8 cellular contexts compared by ENCODE assay signal in genomic region chr14:105168496-105168978, GRCh38. TPM values are rescaled to one million over a fixed set of nuclear protein-coding genes. Genes with fewer than 3 reads are reported as not detected.
DNase-seq lines count a peak whose midpoint lies in the region; ATAC-seq and TF ChIP-seq lines count a peak whose summit lies in the region.

Gene JAG2, minus strand, starts transcription at chr14:105168776. Its CDS starts 356 bp downstream, at chr14:105168420.

- no peaks in the 10 kb centered on the region for H3F3A ChIP-seq in MM.1S (ENCODE audit: insufficient read depth, low read length)

- peaks cover 8% of the 10 kb centered on the region for H3K4me1 Mint-ChIP-seq in activated CD4-positive, alpha-beta T cell treated with anti-CD3 and anti-CD28 coated beads, Interleukin-2, amount 10 ng/mL, durations not matched to agents 24 days and 14 days

- H3K9me3 Mint-ChIP-seq in activated CD4-positive, alpha-beta T cell treated with anti-CD3 and anti-CD28 coated beads, Interleukin-2, amount 10 ng/mL, durations not matched to agents 24 days and 14 days: no peaks in the 10 kb centered on the region

- H3K9me2 ChIP-seq in MM.1S (replicated peaks; ENCODE audit: insufficient read depth, low read length): no peaks in the 10 kb centered on the region

- H3K4me3 Mint-ChIP-seq in activated CD4-positive, alpha-beta T cell treated with anti-CD3 and anti-CD28 coated beads, Interleukin-2, amount 10 ng/mL, durations not matched to agents 24 days and 14 days: peak within 1 kb of the TSS; percentile 78

- no peak within 1 kb of the TSS for H2AFZ ChIP-seq in MM.1S (ENCODE audit: low read length)

- ATAC-seq in GM19324 (IDR thresholded peaks at IDR 0.05; ENCODE audit: low FRiP score, unreplicated experiment) (no peak), GM21576 (IDR thresholded peaks at IDR 0.05; ENCODE audit: unreplicated experiment) (no peak)

- H3K4me3 ChIP-seq in MM.1S (ENCODE audit: low read length): no peak within 1 kb of the TSS

- H3K4me2 ChIP-seq in MM.1S (ENCODE audit: low read depth, low read length): peak within 1 kb of the TSS; percentile 39; the same call in 1 of the 2 replicates

- peak within 1 kb of the TSS; percentile 76 for H3K27ac Mint-ChIP-seq in activated CD4-positive, alpha-beta T cell treated with anti-CD3 and anti-CD28 coated beads, Interleukin-2, amount 10 ng/mL, durations not matched to agents 24 days and 14 days

- no peaks in the 10 kb centered on the region for H4K20me1 ChIP-seq in MM.1S (ENCODE audit: insufficient read depth, low read length)

- H3K9me3 ChIP-seq in MM.1S (replicated peaks; ENCODE audit: insufficient read depth, low read length): no peaks in the 10 kb centered on the region

- peaks cover 12% of the 10 kb centered on the region; the same call in 1 of the 2 replicates for H3K27me3 ChIP-seq in MM.1S (replicated peaks; ENCODE audit: insufficient read depth, low read length)

- intact Hi-C loops in activated CD4-positive, alpha-beta T cell treated with anti-CD3 and anti-CD28 coated beads, Interleukin-2, amount 10 ng/mL, durations not matched to agents 24 days and 14 days (cut with micrococcal nuclease): loop anchor here (5.0 kb wide), 1 partner anchor 76 kb away; no protein-coding TSS in a partner anchor

- H3K9ac ChIP-seq in MM.1S (ENCODE audit: low read length): no peak within 1 kb of the TSS

- H3K36me3 ChIP-seq in MM.1S (replicated peaks; ENCODE audit: insufficient read depth, low read length): no peaks in the 10 kb centered on the region

- no peak within 1 kb of the TSS for H3K27ac ChIP-seq in MM.1S (ENCODE audit: low read length)

- DNase-seq in DMS79 (lab: John Stamatoyannopoulos, UW) (peak; percentile 15), MM.1S (peak; percentile 26), dermis blood vessel endothelial cell (peak; percentile 84), lung microvascular endothelial cell (ENCODE audit: low read depth in 2 of 2) (peak; percentile 70 to 85)
- peak; percentile 88 for DNase-seq in activated CD4-positive, alpha-beta T cell treated with anti-CD3 and anti-CD28 coated beads, Interleukin-2, amount 10 ng/mL, durations not matched to agents 24 days and 14 days
- peak; percentile 67 for DNase-seq in stimulated activated CD8-positive, alpha-beta memory T cell treated with anti-CD3 and anti-CD28 coated beads, Interleukin-4, amount 100 ng/mL, for 48 hours

- peaks cover 19% of the 10 kb centered on the region for H3K27me3 Mint-ChIP-seq in activated CD4-positive, alpha-beta T cell treated with anti-CD3 and anti-CD28 coated beads, Interleukin-2, amount 10 ng/mL, durations not matched to agents 24 days and 14 days

- no peaks in the 10 kb centered on the region for H3K79me2 ChIP-seq in MM.1S (ENCODE audit: low read length)

- no peaks in the 10 kb centered on the region for H3K4me1 ChIP-seq in MM.1S (ENCODE audit: low read length)

- H3K36me3 Mint-ChIP-seq in activated CD4-positive, alpha-beta T cell treated with anti-CD3 and anti-CD28 coated beads, Interleukin-2, amount 10 ng/mL, durations not matched to agents 24 days and 14 days (ENCODE audit: low read depth): no peaks in the 10 kb centered on the region

- no peak for TF ChIP-seq CTCF in MM.1S (IDR thresholded peaks at IDR 0.05; ENCODE audit: low read length)

RNA-seq across cellular contexts. Expression of gene JAG2, which starts in this region (rescaled TPM):
- total RNA-seq in activated CD4-positive, alpha-beta T cell treated with anti-CD3 and anti-CD28 coated beads, Interleukin-2, amount 10 ng/mL, durations not matched to agents 24 days and 14 days: 9.7 and 11.2 TPM in 2 replicates
- total RNA-seq in dermis blood vessel endothelial cell (72.5 and 76.1 TPM in 2 replicates), lung microvascular endothelial cell (39.7 and 51.6 TPM in 2 replicates)

Comparison
In these comparisons a context has a peak if more than half of its experiments do, and no peak if none do; other contexts are left out.
1. DNase-seq: peak in every context shown above with its lines; median percentile 88 in activated CD4-positive, alpha-beta T cell treated with anti-CD3 and anti-CD28 coated beads, Interleukin-2, amount 10 ng/mL, durations not matched to agents 24 days and 14 days; 84 in dermis blood vessel endothelial cell; 78 in lung microvascular endothelial cell; 67 in stimulated activated CD8-positive, alpha-beta memory T cell treated with anti-CD3 and anti-CD28 coated beads, Interleukin-4, amount 100 ng/mL, for 48 hours; 26 in MM.1S; 15 in DMS79.